Comparison of ENCODE assay signal across 1 cellular context in genomic region chr16:82796047-82796446, GRCh38.
TF ChIP-seq lines count a peak whose summit lies in the region.

No MANE protein-coding gene starts in this region.

TF ChIP-seq in GM12878, 131 proteins besides CTCF, POLR2A, EP300 and RAD21 (continued from another document):
- TF ChIP-seq CUX1 (IDR thresholded peaks at IDR 0.05; ENCODE audit: insufficient replicate concordance, low read depth, low read length) = no peak
